Comparison of ENCODE assay signal across 1 cellular context in the genomic region with DNA sequence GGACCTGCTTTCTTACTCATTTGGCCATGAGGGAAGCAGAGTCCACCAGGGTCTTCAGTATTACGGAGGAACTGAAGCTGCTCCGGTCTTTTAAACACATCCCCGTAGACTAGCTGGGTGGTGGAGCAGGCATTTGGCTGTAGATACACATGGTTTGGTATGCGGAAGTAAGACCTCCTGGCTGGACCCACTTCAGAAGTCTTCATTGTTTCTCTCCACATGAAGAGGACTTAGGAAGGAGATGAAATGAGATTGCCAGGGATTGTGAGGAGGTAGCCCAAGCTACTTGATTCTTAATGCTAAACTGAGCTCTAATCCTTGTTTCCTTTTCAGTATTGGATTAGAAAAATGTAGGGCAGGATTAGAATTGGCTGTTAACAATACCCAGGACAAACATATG.
TF ChIP-seq lines count a peak whose summit lies in the region.

No MANE protein-coding gene starts in this region.

TF ChIP-seq in WTC11, 78 proteins besides CTCF, POLR2A, EP300 and RAD21:
- TF ChIP-seq, protein P1, sequence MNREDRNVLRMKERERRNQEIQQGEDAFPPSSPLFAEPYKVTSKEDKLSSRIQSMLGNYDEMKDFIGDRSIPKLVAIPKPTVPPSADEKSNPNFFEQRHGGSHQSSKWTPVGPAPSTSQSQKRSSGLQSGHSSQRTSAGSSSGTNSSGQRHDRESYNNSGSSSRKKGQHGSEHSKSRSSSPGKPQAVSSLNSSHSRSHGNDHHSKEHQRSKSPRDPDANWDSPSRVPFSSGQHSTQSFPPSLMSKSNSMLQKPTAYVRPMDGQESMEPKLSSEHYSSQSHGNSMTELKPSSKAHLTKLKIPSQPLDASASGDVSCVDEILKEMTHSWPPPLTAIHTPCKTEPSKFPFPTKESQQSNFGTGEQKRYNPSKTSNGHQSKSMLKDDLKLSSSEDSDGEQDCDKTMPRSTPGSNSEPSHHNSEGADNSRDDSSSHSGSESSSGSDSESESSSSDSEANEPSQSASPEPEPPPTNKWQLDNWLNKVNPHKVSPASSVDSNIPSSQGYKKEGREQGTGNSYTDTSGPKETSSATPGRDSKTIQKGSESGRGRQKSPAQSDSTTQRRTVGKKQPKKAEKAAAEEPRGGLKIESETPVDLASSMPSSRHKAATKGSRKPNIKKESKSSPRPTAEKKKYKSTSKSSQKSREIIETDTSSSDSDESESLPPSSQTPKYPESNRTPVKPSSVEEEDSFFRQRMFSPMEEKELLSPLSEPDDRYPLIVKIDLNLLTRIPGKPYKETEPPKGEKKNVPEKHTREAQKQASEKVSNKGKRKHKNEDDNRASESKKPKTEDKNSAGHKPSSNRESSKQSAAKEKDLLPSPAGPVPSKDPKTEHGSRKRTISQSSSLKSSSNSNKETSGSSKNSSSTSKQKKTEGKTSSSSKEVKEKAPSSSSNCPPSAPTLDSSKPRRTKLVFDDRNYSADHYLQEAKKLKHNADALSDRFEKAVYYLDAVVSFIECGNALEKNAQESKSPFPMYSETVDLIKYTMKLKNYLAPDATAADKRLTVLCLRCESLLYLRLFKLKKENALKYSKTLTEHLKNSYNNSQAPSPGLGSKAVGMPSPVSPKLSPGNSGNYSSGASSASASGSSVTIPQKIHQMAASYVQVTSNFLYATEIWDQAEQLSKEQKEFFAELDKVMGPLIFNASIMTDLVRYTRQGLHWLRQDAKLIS (CRISPR knock-in tag; IDR thresholded peaks at IDR 0.05; ENCODE audit: borderline replicate concordance), result no peak
- TF ChIP-seq ESRRA (CRISPR knock-in tag; IDR thresholded peaks at IDR 0.05; ENCODE audit: borderline replicate concordance), result no peak
- TF ChIP-seq NR2C2 (CRISPR knock-in tag; IDR thresholded peaks at IDR 0.05), result no peak
- TF ChIP-seq PRRX2 (CRISPR knock-in tag; IDR thresholded peaks at IDR 0.05), result no peak
